In genomic region chr7:149620961-149621360, GRCh38 we compare ENCODE assay signal across 10 cellular contexts.
DNase-seq lines count a peak whose midpoint lies in the region; ATAC-seq and TF ChIP-seq lines count a peak whose summit lies in the region.
"Had no signal": no experiment of that assay in that cellular context is flagged by ENCODE, and none has a peak within 500 bp of the region (broad histone marks: within the 10 kb centered on the region; RNA-seq: fewer than 3 reads in every experiment).

No MANE protein-coding gene starts in this region.

- H3K4me1 ChIP-seq in right cardiac atrium (ENCODE audit: control insufficient read depth, insufficient read depth, low read length): peaks cover 14% of the 10 kb centered on the region

- H3K36me3 ChIP-seq in brain microvascular endothelial cell (replicated peaks): peaks cover 39% of the 10 kb centered on the region

- H3K27me3 ChIP-seq in right cardiac atrium (ENCODE audit: control insufficient read depth, insufficient read depth) (no peaks in the 10 kb centered on the region), brain microvascular endothelial cell (replicated peaks) (no peaks in the 10 kb centered on the region)

- H3K9me3 ChIP-seq in right cardiac atrium (ENCODE audit: control insufficient read depth, low read length): no peaks in the 10 kb centered on the region

- intact Hi-C loops in right cardiac atrium (cut with DNase I): no loop called here
- intact Hi-C loops in Right ventricle myocardium superior (cut with DNase I): loop anchor here (10.0 kb wide), 1 partner anchor 126 kb away; the partner anchor contains the start of gene ZNF746

- peak; percentile 83 for DNase-seq in activated effector memory CD4-positive, alpha-beta T cell treated with anti-CD3 and anti-CD28 coated beads, Interleukin-2, amount 50 U/mL, for 16 hours
- no peak for DNase-seq in activated effector memory CD4-positive, alpha-beta T cell treated with Interleukin-2 at 50 U/mL for 16 hours
- peak; percentile 34 for DNase-seq in activated gamma-delta T cell treated with Interleukin-2 at 50 U/mL for 16 hours
- peak; percentile 81 for DNase-seq in stimulated activated naive CD8-positive, alpha-beta T cell treated with anti-CD3 and anti-CD28 coated beads, Interleukin-15, Interleukin-2, amounts not matched to agents 100 U/mL and 50 U/mL, for 24 hours
- no peak for DNase-seq in right cardiac atrium
- no peak for DNase-seq in brain microvascular endothelial cell
- DNase-seq in Right ventricle myocardium superior: no peak
- DNase-seq: GOT3, NCI-H1694 had no signal

- in situ Hi-C loops in brain microvascular endothelial cell (cut with HindIII; ENCODE audit: low pct_ligation_motif_present, low sequenced_read_pairs): no loop called here

- H3K4me3 ChIP-seq in right cardiac atrium (ENCODE audit: low read length) (no peak overlapping the region), brain microvascular endothelial cell (ENCODE audit: low read depth, low read length) (no peak overlapping the region)

- no peak overlapping the region for H3K27ac ChIP-seq in right cardiac atrium (ENCODE audit: low read length)
- H3K27ac ChIP-seq in brain microvascular endothelial cell: no peak overlapping the region

- ATAC-seq in HG03280 (IDR thresholded peaks at IDR 0.05; ENCODE audit: unreplicated experiment) (peak; percentile 38), right cardiac atrium (no peak), Right ventricle myocardium superior (ENCODE audit: poor library complexity) (no peak)
- peak; percentile 67 for ATAC-seq in stimulated activated naive CD8-positive, alpha-beta T cell treated with anti-CD3 and anti-CD28 coated beads, Interleukin-15, Interleukin-2, amounts not matched to agents 100 U/mL and 50 U/mL, for 24 hours

- WGBS in right cardiac atrium: 76% methylated on average over 14 of the region's 14 CpGs

- TF ChIP-seq CTCF in brain microvascular endothelial cell (IDR thresholded peaks at IDR 0.05; ENCODE audit: low read depth, low read length, missing control alignments): no peak

Comparison
In these comparisons a context has a peak if more than half of its experiments do, and no peak if none do; other contexts are left out.
1. DNase-seq: peak in activated effector memory CD4-positive, alpha-beta T cell treated with anti-CD3 and anti-CD28 coated beads, Interleukin-2, amount 50 U/mL, for 16 hours (single experiment), activated gamma-delta T cell treated with Interleukin-2 at 50 U/mL for 16 hours (single experiment) and stimulated activated naive CD8-positive, alpha-beta T cell treated with anti-CD3 and anti-CD28 coated beads, Interleukin-15, Interleukin-2, amounts not matched to agents 100 U/mL and 50 U/mL, for 24 hours (single experiment); none in activated effector memory CD4-positive, alpha-beta T cell treated with Interleukin-2 at 50 U/mL for 16 hours (single experiment), right cardiac atrium (0 of 3), brain microvascular endothelial cell (single experiment) and Right ventricle myocardium superior (single experiment).
2. ATAC-seq: peak in HG03280 (single experiment) and stimulated activated naive CD8-positive, alpha-beta T cell treated with anti-CD3 and anti-CD28 coated beads, Interleukin-15, Interleukin-2, amounts not matched to agents 100 U/mL and 50 U/mL, for 24 hours (single experiment); none in right cardiac atrium (0 of 2) and Right ventricle myocardium superior (single experiment).